1 cellular context compared by ENCODE assay signal in genomic region chr21:35048706-35049617, GRCh38.
TF ChIP-seq lines count a peak whose summit lies in the region.

RUNX1 (minus strand) TSS chr21:35049302.

TF ChIP-seq in K562, 482 proteins besides CTCF, POLR2A, EP300 and RAD21 (continued from another document):
- TF ChIP-seq, protein P1, sequence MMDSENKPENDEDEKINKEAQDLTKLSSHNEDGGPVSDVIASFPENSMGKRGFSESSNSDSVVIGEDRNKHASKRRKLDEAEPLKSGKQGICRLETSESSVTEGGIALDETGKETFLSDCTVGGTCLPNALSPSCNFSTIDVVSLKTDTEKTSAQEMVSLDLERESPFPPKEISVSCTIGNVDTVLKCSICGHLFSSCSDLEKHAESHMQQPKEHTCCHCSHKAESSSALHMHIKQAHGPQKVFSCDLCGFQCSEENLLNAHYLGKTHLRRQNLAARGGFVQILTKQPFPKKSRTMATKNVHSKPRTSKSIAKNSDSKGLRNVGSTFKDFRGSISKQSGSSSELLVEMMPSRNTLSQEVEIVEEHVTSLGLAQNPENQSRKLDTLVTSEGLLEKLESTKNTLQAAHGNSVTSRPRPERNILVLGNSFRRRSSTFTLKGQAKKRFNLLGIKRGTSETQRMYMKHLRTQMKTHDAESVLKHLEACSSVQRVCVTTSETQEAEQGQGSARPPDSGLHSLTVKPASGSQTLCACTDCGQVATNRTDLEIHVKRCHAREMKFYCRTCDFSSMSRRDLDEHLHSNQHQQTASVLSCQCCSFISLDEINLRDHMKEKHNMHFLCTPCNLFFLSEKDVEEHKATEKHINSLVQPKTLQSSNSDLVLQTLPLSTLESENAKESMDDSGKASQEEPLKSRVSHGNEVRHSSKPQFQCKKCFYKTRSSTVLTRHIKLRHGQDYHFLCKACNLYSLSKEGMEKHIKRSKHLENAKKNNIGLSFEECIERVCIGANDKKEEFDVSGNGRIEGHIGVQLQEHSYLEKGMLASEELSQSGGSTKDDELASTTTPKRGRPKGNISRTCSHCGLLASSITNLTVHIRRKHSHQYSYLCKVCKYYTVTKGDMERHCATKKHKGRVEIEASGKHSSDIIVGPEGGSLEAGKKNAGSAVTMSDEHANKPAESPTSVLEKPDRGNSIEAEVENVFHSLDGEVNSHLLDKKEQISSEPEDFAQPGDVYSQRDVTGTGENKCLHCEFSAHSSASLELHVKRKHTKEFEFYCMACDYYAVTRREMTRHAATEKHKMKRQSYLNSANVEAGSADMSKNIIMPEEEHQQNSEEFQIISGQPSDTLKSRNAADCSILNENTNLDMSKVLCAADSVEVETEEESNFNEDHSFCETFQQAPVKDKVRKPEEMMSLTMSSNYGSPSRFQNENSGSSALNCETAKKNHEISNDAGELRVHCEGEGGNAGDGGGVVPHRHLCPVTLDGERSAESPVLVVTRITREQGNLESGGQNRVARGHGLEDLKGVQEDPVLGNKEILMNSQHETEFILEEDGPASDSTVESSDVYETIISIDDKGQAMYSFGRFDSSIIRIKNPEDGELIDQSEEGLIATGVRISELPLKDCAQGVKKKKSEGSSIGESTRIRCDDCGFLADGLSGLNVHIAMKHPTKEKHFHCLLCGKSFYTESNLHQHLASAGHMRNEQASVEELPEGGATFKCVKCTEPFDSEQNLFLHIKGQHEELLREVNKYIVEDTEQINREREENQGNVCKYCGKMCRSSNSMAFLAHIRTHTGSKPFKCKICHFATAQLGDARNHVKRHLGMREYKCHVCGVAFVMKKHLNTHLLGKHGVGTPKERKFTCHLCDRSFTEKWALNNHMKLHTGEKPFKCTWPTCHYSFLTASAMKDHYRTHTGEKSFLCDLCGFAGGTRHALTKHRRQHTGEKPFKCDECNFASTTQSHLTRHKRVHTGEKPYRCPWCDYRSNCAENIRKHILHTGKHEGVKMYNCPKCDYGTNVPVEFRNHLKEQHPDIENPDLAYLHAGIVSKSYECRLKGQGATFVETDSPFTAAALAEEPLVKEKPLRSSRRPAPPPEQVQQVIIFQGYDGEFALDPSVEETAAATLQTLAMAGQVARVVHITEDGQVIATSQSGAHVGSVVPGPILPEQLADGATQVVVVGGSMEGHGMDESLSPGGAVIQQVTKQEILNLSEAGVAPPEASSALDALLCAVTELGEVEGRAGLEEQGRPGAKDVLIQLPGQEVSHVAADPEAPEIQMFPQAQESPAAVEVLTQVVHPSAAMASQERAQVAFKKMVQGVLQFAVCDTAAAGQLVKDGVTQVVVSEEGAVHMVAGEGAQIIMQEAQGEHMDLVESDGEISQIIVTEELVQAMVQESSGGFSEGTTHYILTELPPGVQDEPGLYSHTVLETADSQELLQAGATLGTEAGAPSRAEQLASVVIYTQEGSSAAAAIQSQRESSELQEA (IDR thresholded peaks at IDR 0.05; ENCODE audit: low read depth): no peak
- TF ChIP-seq YY1 (IDR thresholded peaks at IDR 0.05; ENCODE audit: borderline replicate concordance in 1 of 3, control insufficient read depth in 1 of 3, extremely low read depth in 1 of 3, insufficient read depth in 3 of 3, insufficient read length in 1 of 3, insufficient replicate concordance in 2 of 3, low read depth in 1 of 3, low read length in 2 of 3) (no peak), FOXK2 (conservative IDR thresholded peaks at IDR 0.05 in 1 of 2, IDR thresholded peaks at IDR 0.05 in 1 of 2; ENCODE audit: low read depth in 2 of 2) (peak in 1 of 2 experiments; percentile 60; a peak in 1 of 4 replicates), HNRNPK (IDR thresholded peaks at IDR 0.05; ENCODE audit: low read depth, low read length, poor library complexity, severe bottlenecking) (no peak), ZNF740 (CRISPR knock-in tag; IDR thresholded peaks at IDR 0.05) (peak; percentile 56; the same call in 1 of the 2 replicates), ZNF740 (tag; IDR thresholded peaks at IDR 0.05) (no peak), CAMTA2 (CRISPR knock-in tag; conservative IDR thresholded peaks at IDR 0.05) (no peak), KLF6 (CRISPR knock-in tag; IDR thresholded peaks at IDR 0.05; ENCODE audit: borderline replicate concordance) (no peak), SRF (CRISPR knock-in tag; IDR thresholded peaks at IDR 0.05) (no peak), ZNF274 (IDR thresholded peaks at IDR 0.05; ENCODE audit: borderline replicate concordance, low read depth, low read length) (no peak), SOX6 (IDR thresholded peaks at IDR 0.05) (0 out of 2 replicates have a peak, but pooled peaks have one; percentile 11), CBFA2T2 (conservative IDR thresholded peaks at IDR 0.05) (0 out of 2 replicates have a peak, but pooled peaks have one; percentile 19), SRSF3 (IDR thresholded peaks at IDR 0.05; ENCODE audit: insufficient read depth, low read length) (no peak), TBP (optimal IDR thresholded peaks at IDR 0.05; ENCODE audit: low read depth, low read length) (peak; percentile 21), SIN3A (IDR thresholded peaks at IDR 0.05; ENCODE audit: borderline replicate concordance in 2 of 2, control insufficient read depth in 1 of 2, low read depth in 2 of 2, low read length in 2 of 2) (no peak), PML (IDR thresholded peaks at IDR 0.05; ENCODE audit: low read length) (no peak)
- TF ChIP-seq, protein P2, sequence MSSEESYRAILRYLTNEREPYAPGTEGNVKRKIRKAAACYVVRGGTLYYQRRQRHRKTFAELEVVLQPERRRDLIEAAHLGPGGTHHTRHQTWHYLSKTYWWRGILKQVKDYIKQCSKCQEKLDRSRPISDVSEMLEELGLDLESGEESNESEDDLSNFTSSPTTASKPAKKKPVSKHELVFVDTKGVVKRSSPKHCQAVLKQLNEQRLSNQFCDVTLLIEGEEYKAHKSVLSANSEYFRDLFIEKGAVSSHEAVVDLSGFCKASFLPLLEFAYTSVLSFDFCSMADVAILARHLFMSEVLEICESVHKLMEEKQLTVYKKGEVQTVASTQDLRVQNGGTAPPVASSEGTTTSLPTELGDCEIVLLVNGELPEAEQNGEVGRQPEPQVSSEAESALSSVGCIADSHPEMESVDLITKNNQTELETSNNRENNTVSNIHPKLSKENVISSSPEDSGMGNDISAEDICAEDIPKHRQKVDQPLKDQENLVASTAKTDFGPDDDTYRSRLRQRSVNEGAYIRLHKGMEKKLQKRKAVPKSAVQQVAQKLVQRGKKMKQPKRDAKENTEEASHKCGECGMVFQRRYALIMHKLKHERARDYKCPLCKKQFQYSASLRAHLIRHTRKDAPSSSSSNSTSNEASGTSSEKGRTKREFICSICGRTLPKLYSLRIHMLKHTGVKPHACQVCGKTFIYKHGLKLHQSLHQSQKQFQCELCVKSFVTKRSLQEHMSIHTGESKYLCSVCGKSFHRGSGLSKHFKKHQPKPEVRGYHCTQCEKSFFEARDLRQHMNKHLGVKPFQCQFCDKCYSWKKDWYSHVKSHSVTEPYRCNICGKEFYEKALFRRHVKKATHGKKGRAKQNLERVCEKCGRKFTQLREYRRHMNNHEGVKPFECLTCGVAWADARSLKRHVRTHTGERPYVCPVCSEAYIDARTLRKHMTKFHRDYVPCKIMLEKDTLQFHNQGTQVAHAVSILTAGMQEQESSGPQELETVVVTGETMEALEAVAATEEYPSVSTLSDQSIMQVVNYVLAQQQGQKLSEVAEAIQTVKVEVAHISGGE (CRISPR knock-in tag; IDR thresholded peaks at IDR 0.05): no peak
